ENCODE assay signal across 25 cellular contexts in genomic region chr9:78549711-78550110, GRCh38.
A peak's percentile ranks its signal among the peaks of the same experiment; 100 is the strongest.
DNase-seq lines count a peak whose midpoint lies in the region; ATAC-seq, FAIRE-seq and TF ChIP-seq lines count a peak whose summit lies in the region.
"Had no signal": no experiment of that assay in that cellular context is flagged by ENCODE, and none has a peak within 500 bp of the region (broad histone marks: within the 10 kb centered on the region; RNA-seq: fewer than 3 reads in every experiment).

No MANE protein-coding gene starts in this region.

- peaks cover 3% of the 10 kb centered on the region; the same call in 1 of the 3 replicates for H3K36me3 Mint-ChIP-seq in GM23338 (ENCODE audit: low read depth)
- H3K36me3 Mint-ChIP-seq: CD14-positive monocyte, IgD-negative memory B cell had no signal

- H2AFZ ChIP-seq in GM23338, result no peak overlapping the region

- 0 out of 2 replicates have a peak overlapping the region, but pooled peaks have one; percentile 5 for H3K4me2 ChIP-seq in BLaER1
- H3K4me2 ChIP-seq in GM23338, result no peak overlapping the region

- peaks cover 5% of the 10 kb centered on the region; the same call in 1 of the 3 replicates for H3K9me3 Mint-ChIP-seq in GM23338

- peak; percentile 30 for DNase-seq in GM23338 (ENCODE audit: low spot score)
- peak; percentile 10 for DNase-seq in choroid plexus epithelial cell (ENCODE audit: low read depth)
- peak; percentile 62 for DNase-seq in renal cortical epithelial cell (ENCODE audit: low read depth)
- no peak for DNase-seq in stimulated activated CD4-positive, alpha-beta T cell treated with anti-CD3 and anti-CD28 coated beads, Interleukin-2, amount 100 ng/mL, for 48 hours
- DNase-seq in small intestine, result no peak
- DNase-seq: DMS79; GDM1; Kasumi-1; MG63; NCI-H1048; NCI-H146; NCI-H2029 treated with DMSO at 0.1 percent for 48 hours; NCI-H2171; NCI-H446 treated with DMSO at 0.1 percent for 48 hours; NCI-H69; NK-92 treated with Interleukin-12 subunit alpha and Interleukin-12 subunit beta, amount 100 ng/mL, for 24 hours; SW 1271 had no signal

- 31 to 58% (median 48%) methylated on average over 3 of the region's 3 CpGs for WGBS in small intestine, 3 donors

- H3K9me2 ChIP-seq in GM23338 (ENCODE audit: insufficient read depth), result peaks cover 13% of the 10 kb centered on the region; the same call in 1 of the 2 replicates

- H3F3A ChIP-seq in GM23338 (replicated peaks; ENCODE audit: low read depth), result no peaks in the 10 kb centered on the region

- TF ChIP-seq CTCF in GM23338 (conservative IDR thresholded peaks at IDR 0.05; ENCODE audit: low read depth in 2 of 2), result no peak
- TF ChIP-seq CTCF in choroid plexus epithelial cell (conservative IDR thresholded peaks at IDR 0.05; ENCODE audit: low read depth, low read length), result no peak

- H3K27me3 ChIP-seq in BLaER1 (no peaks in the 10 kb centered on the region), GM23338 (ENCODE audit: insufficient read depth) (no peaks in the 10 kb centered on the region), small intestine (ENCODE audit: control insufficient read depth in 2 of 2, insufficient read depth in 2 of 2, low read length in 2 of 2) (no peaks in the 10 kb centered on the region)
- H3K27me3 ChIP-seq: MG63 had no signal

- H3K79me2 ChIP-seq in GM23338 (replicated peaks; ENCODE audit: insufficient read depth), result no peaks in the 10 kb centered on the region

- H3K27me3 Mint-ChIP-seq in GM23338 (ENCODE audit: insufficient read depth, low read depth, poor library complexity), result peaks cover 9% of the 10 kb centered on the region

- ATAC-seq in GM23338, result no peak
- ATAC-seq in HG02678 (IDR thresholded peaks at IDR 0.05; ENCODE audit: unreplicated experiment), result no peak
- ATAC-seq: Right ventricle myocardium inferior had no signal

- H3K9me3 ChIP-seq in BLaER1 (no peaks in the 10 kb centered on the region), small intestine (ENCODE audit: control insufficient read depth, low read depth) (no peaks in the 10 kb centered on the region)
- H3K9me3 ChIP-seq: MG63 had no signal

- no peak overlapping the region for H3K4me3 Mint-ChIP-seq in GM23338
- H3K4me3 Mint-ChIP-seq: CD14-positive monocyte, IgD-negative memory B cell had no signal

- no peaks in the 10 kb centered on the region for H4K20me1 ChIP-seq in BLaER1
- H4K20me1 ChIP-seq in GM23338 (replicated peaks; ENCODE audit: insufficient read depth), result no peaks in the 10 kb centered on the region

- H3K27ac Mint-ChIP-seq in GM23338, result no peak overlapping the region
- H3K27ac Mint-ChIP-seq: CD14-positive monocyte, IgD-negative memory B cell had no signal

- H3K36me3 ChIP-seq in BLaER1, result no peaks in the 10 kb centered on the region
- H3K36me3 ChIP-seq in GM23338 (ENCODE audit: insufficient read depth), result no peaks in the 10 kb centered on the region
- H3K36me3 ChIP-seq in small intestine (ENCODE audit: control insufficient read depth in 2 of 2, insufficient read depth in 2 of 2, low read length in 2 of 2), result no peaks in the 10 kb centered on the region
- H3K36me3 ChIP-seq: MG63 had no signal

- H3K4me1 ChIP-seq in BLaER1, result peaks cover 11% of the 10 kb centered on the region
- H3K4me1 ChIP-seq in GM23338 (ENCODE audit: insufficient read depth), result no peaks in the 10 kb centered on the region
- H3K4me1 ChIP-seq in small intestine (ENCODE audit: control insufficient read depth in 2 of 2, insufficient read depth in 1 of 2, low read depth in 1 of 2, low read length in 1 of 2), result no peaks in the 10 kb centered on the region

- no peak for FAIRE-seq in small intestine (lab: Jason Lieb, UNC)
- FAIRE-seq: A204.1, H54, RCC 7860 had no signal

- peaks cover 8% of the 10 kb centered on the region for H3K4me1 Mint-ChIP-seq in GM23338
- H3K4me1 Mint-ChIP-seq: CD14-positive monocyte had no signal

- H3K4me3 ChIP-seq in BLaER1 (no peak overlapping the region), GM23338 (no peak overlapping the region), choroid plexus epithelial cell (ENCODE audit: low read depth, low read length) (no peak overlapping the region), small intestine (ENCODE audit: low read depth in 1 of 2, low read length in 2 of 2) (no peak overlapping the region)
- H3K4me3 ChIP-seq: MG63 had no signal

- no peak overlapping the region for H3K9ac ChIP-seq in BLaER1

- no peak overlapping the region for H3K27ac ChIP-seq in BLaER1
- no peak overlapping the region for H3K27ac ChIP-seq in GM23338 (ENCODE audit: low read depth)
- H3K27ac ChIP-seq in small intestine (ENCODE audit: low read depth in 1 of 2, low read length in 1 of 2), result no peak overlapping the region

TF ChIP-seq in GM23338, 12 proteins besides CTCF, POLR2A, EP300 and RAD21:
- TF ChIP-seq REST (IDR thresholded peaks at IDR 0.05; ENCODE audit: unreplicated experiment) (no peak), POLR2AphosphoS5 (IDR thresholded peaks at IDR 0.05; ENCODE audit: low read depth) (no peak), NANOG (IDR thresholded peaks at IDR 0.05; ENCODE audit: borderline replicate concordance) (no peak), STAT1 (IDR thresholded peaks at IDR 0.05; ENCODE audit: unreplicated experiment) (no peak)
TF ChIP-seq in GM23338: peak in this region for 0.

Comparison
In these comparisons a context has a peak if more than half of its experiments do, and no peak if none do; other contexts are left out.
1. DNase-seq: peak in GM23338 (single experiment), choroid plexus epithelial cell (single experiment) and renal cortical epithelial cell (single experiment); none in stimulated activated CD4-positive, alpha-beta T cell treated with anti-CD3 and anti-CD28 coated beads, Interleukin-2, amount 100 ng/mL, for 48 hours (0 of 2) and small intestine (single experiment).